ENCODE assay signal across 14 cellular contexts in the genomic region with DNA sequence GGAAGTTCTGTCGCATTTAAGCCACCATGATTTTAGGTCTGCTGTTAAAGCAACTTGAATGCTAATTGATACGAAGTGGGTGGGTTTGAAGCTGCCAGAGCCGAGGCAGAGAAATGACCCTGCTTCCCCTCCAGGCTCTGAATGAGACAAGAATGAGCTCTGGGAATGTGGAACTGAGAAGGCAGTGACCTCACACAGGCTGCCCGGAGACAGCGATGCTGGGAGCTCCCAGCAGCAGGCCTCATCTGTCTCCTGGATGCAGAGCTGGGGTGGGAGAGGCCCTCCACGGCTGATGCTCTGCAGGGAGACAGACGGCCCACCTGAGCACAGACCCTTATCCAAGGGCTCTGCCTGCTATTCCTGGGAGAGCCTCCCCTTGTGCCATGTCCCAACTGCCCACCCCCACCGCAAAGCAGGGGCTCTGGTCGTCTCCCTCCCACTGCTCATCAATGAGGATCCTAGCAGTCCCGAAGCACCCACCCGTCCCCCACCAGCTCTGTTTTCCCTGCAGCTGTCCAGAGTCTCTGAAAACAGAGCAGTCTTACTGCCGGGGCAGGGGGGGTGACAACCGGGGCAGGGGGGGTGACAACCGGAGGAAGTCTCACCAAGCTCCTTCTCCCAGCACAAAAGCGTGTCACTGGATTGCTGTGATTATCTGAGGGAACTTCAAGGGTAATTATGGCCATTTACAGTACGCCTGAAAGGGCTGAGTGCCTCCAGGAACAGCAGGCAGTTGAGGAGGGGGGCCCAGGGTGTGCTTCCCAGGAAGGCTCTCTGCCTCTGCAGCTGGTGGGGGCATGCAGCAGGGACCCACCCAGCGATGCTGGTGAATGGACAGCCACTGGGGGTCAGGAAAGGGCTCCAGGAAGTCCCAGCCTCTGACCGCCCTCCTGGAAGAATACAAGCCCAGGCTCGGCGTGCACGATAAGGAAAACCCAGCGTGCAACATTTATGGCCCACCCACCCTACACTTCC.
DNase-seq lines count a peak whose midpoint lies in the region; ATAC-seq, FAIRE-seq and TF ChIP-seq lines count a peak whose summit lies in the region.
"Had no signal": no experiment of that assay in that cellular context is flagged by ENCODE, and none has a peak within 500 bp of the region (broad histone marks: within the 10 kb centered on the region; RNA-seq: fewer than 3 reads in every experiment).

No MANE protein-coding gene starts in this region.

- H3K27me3 ChIP-seq in gastroesophageal sphincter = no peaks in the 10 kb centered on the region

- H3K4me3 ChIP-seq in gastroesophageal sphincter = no peak overlapping the region

- peaks cover 0 to 97% (median 39%) of the 10 kb centered on the region in 3 donors for H3K4me1 ChIP-seq in gastroesophageal sphincter
- H3K4me1 ChIP-seq: Caco-2 had no signal

- WGBS in gastroesophageal sphincter (ENCODE audit: low coverage in 1 of 2), 2 donors = 72 to 84% methylated on average over 3 to 6 of the region's 22 CpGs

- intact Hi-C loops in posterior vena cava (cut with DNase I) = loop anchor here in 1 of 2 donors (1.0 kb wide), 1 partner anchor 31 kb away; no protein-coding TSS in a partner anchor

- TF ChIP-seq POLR2A in gastroesophageal sphincter (IDR thresholded peaks at IDR 0.05) (no peak), GM12892 (IDR thresholded peaks at IDR 0.05; ENCODE audit: low read depth, low read length) (no peak)

- ATAC-seq in gastroesophageal sphincter = no peak
- ATAC-seq in HG03442 (IDR thresholded peaks at IDR 0.05; ENCODE audit: unreplicated experiment) = no peak
- ATAC-seq: natural killer cell had no signal

- FAIRE-seq in GM12892 (lab: Jason Lieb, UNC) = no peak
- FAIRE-seq: keratinocyte had no signal

- peaks cover 0 to 4% (median 0%) of the 10 kb centered on the region in 3 donors for H3K9me3 ChIP-seq in gastroesophageal sphincter
- H3K9me3 ChIP-seq: Caco-2 had no signal

- no peak for TF ChIP-seq CTCF in gastroesophageal sphincter (IDR thresholded peaks at IDR 0.05)

- peak overlapping the region in 3 of 4 donors; percentile 18 to 81 (median 79) for H3K27ac ChIP-seq in gastroesophageal sphincter

- DNase-seq in NCI-H748 (lab: John Stamatoyannopoulos, UW; ENCODE audit: unreplicated experiment) = peak; percentile 21
- DNase-seq in NCI-H748 treated with DMSO at 0.1 percent for 48 hours (lab: John Stamatoyannopoulos, UW) = no peak
- peak; percentile 87 for DNase-seq in NCI-H2227 treated with DMSO at 0.1 percent for 48 hours (lab: John Stamatoyannopoulos, UW)
- peak; percentile 58 for DNase-seq in posterior vena cava (ENCODE audit: low spot score)
- no peak for DNase-seq in GM12892 (ENCODE audit: insufficient read length)
- no peak for DNase-seq in MV-4-11 (lab: John Stamatoyannopoulos, UW)
- DNase-seq: activated CD4-positive, alpha-beta T cell treated with anti-CD3 and anti-CD28 coated beads for 48 hours; Caco-2; central memory CD4-positive, alpha-beta T cell; natural killer cell; NCI-H446 treated with DMSO at 0.1 percent for 48 hours had no signal

- no peak for TF ChIP-seq EP300 in gastroesophageal sphincter (IDR thresholded peaks at IDR 0.05)

- peaks cover 0 to 28% of the 10 kb centered on the region in 2 donors for H3K36me3 ChIP-seq in gastroesophageal sphincter

Comparison
In these comparisons a context has a peak if more than half of its experiments do, and no peak if none do; other contexts are left out.
1. DNase-seq: peak in NCI-H748 (single experiment), NCI-H2227 treated with DMSO at 0.1 percent for 48 hours (single experiment) and posterior vena cava (single experiment); none in NCI-H748 treated with DMSO at 0.1 percent for 48 hours (single experiment), GM12892 (single experiment) and MV-4-11 (single experiment).